26 cellular contexts compared by ENCODE assay signal in the genomic region with DNA sequence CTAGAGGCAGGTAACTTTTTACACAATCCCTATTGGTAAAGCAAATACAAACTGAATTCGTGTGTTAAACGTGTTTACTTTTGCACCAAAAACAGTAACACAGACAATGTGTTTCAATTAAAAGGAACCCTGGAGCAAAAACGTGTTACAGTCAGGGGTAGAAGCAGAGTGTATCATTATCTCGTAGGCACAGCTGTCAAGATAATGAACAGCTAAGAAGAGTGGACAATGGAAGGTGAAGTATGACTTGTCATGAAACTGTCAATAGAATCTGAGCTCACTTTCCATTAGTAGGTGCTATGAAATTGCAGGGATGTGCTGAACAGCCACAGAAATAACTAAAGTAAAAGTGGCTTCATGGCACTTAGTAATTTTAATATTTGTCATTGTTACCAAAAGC.
"Had no signal": no experiment of that assay in that cellular context is flagged by ENCODE, and none has a peak within 500 bp of the region (broad histone marks: within the 10 kb centered on the region; RNA-seq: fewer than 3 reads in every experiment).

No MANE protein-coding gene starts in this region.

- DNase-seq: dermis blood vessel endothelial cell; effector memory CD4-positive, alpha-beta T cell; foreskin melanocyte; glutamatergic neuron; heart right ventricle; hippocampal formation; left cardiac atrium; left lung; mesenchymal stem cell; mucosa of descending colon; naive B cell; right lobe of liver; small intestine; stimulated activated CD4-positive, alpha-beta T cell treated with anti-CD3 and anti-CD28 coated beads, Interleukin-15, amount 100 ng/mL, for 24 hours; stimulated activated CD4-positive, alpha-beta T cell treated with anti-CD3 and anti-CD28 coated beads, Interleukin-2, amount 100 ng/mL, for 48 hours; stimulated activated naive B cell treated with anti-CD40 and anti-IgM and Interleukin-4, amounts not matched to agents 10 μg/mL and 1 μg/mL and 100 μg/mL, for 72 hours; upper lobe of left lung had no signal

- H3K27ac Mint-ChIP-seq: naive B cell; natural killer cell treated with Interleukin-12 subunit alpha and Interleukin-12 subunit beta and Interleukin-15 and Interleukin-18, amount 100 ng/mL, for 72 hours; progenitor cell of endocrine pancreas; stimulated activated naive B cell treated with anti-CD40 and anti-IgM and Interleukin-4, amounts not matched to agents 10 μg/mL and 1 μg/mL and 100 μg/mL, for 72 hours; stimulated activated naive CD8-positive, alpha-beta T cell treated with anti-CD3 and anti-CD28 coated beads, Interleukin-15, Interleukin-2, amounts not matched to agents 100 ng/mL and 50 ng/mL, for 24 hours had no signal

- H3K36me3 Mint-ChIP-seq: mesothelial cell of epicardium; naive B cell; natural killer cell treated with Interleukin-12 subunit alpha and Interleukin-12 subunit beta and Interleukin-15 and Interleukin-18, amount 100 ng/mL, for 72 hours; stimulated activated naive B cell treated with anti-CD40 and anti-IgM and Interleukin-4, amounts not matched to agents 10 μg/mL and 1 μg/mL and 100 μg/mL, for 72 hours had no signal

- H3K9me3 ChIP-seq: esophagus muscularis mucosa, heart right ventricle, left lung, mucosa of descending colon, right lobe of liver, thoracic aorta, tibial nerve, upper lobe of left lung had no signal

- H3K27me3 ChIP-seq: esophagus muscularis mucosa, left lung, neural progenitor cell, right lobe of liver, tibial nerve, upper lobe of left lung had no signal

- H3K9me3 Mint-ChIP-seq: mesothelial cell of epicardium; stimulated activated naive B cell treated with anti-CD40 and anti-IgM and Interleukin-4, amounts not matched to agents 10 μg/mL and 1 μg/mL and 100 μg/mL, for 72 hours; stimulated activated naive CD8-positive, alpha-beta T cell treated with anti-CD3 and anti-CD28 coated beads, Interleukin-15, Interleukin-2, amounts not matched to agents 100 ng/mL and 50 ng/mL, for 24 hours had no signal

- H3K27me3 Mint-ChIP-seq: naive B cell; natural killer cell treated with Interleukin-12 subunit alpha and Interleukin-12 subunit beta and Interleukin-15 and Interleukin-18, amount 100 ng/mL, for 72 hours; progenitor cell of endocrine pancreas; stimulated activated naive B cell treated with anti-CD40 and anti-IgM and Interleukin-4, amounts not matched to agents 10 μg/mL and 1 μg/mL and 100 μg/mL, for 72 hours; stimulated activated naive CD8-positive, alpha-beta T cell treated with anti-CD3 and anti-CD28 coated beads, Interleukin-15, Interleukin-2, amounts not matched to agents 100 ng/mL and 50 ng/mL, for 24 hours had no signal

- H3K4me3 Mint-ChIP-seq: mesothelial cell of epicardium; naive B cell; natural killer cell treated with Interleukin-12 subunit alpha and Interleukin-12 subunit beta and Interleukin-15 and Interleukin-18, amount 100 ng/mL, for 72 hours; neural progenitor cell; stimulated activated naive B cell treated with anti-CD40 and anti-IgM and Interleukin-4, amounts not matched to agents 10 μg/mL and 1 μg/mL and 100 μg/mL, for 72 hours; stimulated activated naive CD8-positive, alpha-beta T cell treated with anti-CD3 and anti-CD28 coated beads, Interleukin-15, Interleukin-2, amounts not matched to agents 100 ng/mL and 50 ng/mL, for 24 hours had no signal

- H3K4me1 ChIP-seq: heart right ventricle, left lung, parathyroid adenoma, right lobe of liver, tibial nerve, upper lobe of left lung had no signal

- H3K27ac ChIP-seq: esophagus muscularis mucosa, heart right ventricle, left lung, neural progenitor cell, parathyroid adenoma, right lobe of liver, thoracic aorta, tibial nerve, upper lobe of left lung had no signal

- H3K4me2 ChIP-seq: neural progenitor cell had no signal

- H3K79me2 ChIP-seq: parathyroid adenoma had no signal

- H3K4me1 Mint-ChIP-seq: naive B cell; stimulated activated naive B cell treated with anti-CD40 and anti-IgM and Interleukin-4, amounts not matched to agents 10 μg/mL and 1 μg/mL and 100 μg/mL, for 72 hours had no signal

- ATAC-seq: heart right ventricle; left cardiac atrium; left lung; mucosa of descending colon; natural killer cell treated with Interleukin-12 subunit alpha and Interleukin-12 subunit beta and Interleukin-15 and Interleukin-18, amount 100 ng/mL, for 72 hours; right lobe of liver; stimulated activated naive B cell treated with anti-CD40 and anti-IgM and Interleukin-4, amounts not matched to agents 10 μg/mL and 1 μg/mL and 100 μg/mL, for 72 hours had no signal

- H3K9ac ChIP-seq: neural progenitor cell, parathyroid adenoma had no signal

- H3K4me3 ChIP-seq: esophagus muscularis mucosa, heart right ventricle, left lung, mucosa of descending colon, neural progenitor cell, right lobe of liver, thoracic aorta, tibial nerve, upper lobe of left lung had no signal

- H2AFZ ChIP-seq: neural progenitor cell, parathyroid adenoma had no signal

- H3K36me3 ChIP-seq: esophagus muscularis mucosa, heart right ventricle, left lung, neural progenitor cell, right lobe of liver, thoracic aorta, tibial nerve, upper lobe of left lung had no signal
